8 cellular contexts compared by ENCODE assay signal in the genomic region with DNA sequence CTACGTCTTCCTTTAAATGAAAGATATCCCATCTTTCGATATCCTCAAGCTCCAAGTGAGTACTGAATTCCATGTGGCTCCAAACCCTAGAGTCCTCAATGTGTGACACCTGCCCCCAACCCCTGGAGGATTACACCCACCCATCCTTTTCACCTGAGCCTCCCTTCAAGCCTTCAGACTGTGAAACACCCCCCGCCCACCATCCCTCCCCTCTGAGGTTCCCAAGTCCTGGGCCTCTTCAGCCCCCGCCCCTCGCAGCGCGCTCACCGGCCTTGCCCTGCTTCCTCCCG. TPM values are rescaled to one million over a fixed set of nuclear protein-coding genes. Genes with fewer than 3 reads are reported as not detected.
DNase-seq lines count a peak whose midpoint lies in the region; ATAC-seq and TF ChIP-seq lines count a peak whose summit lies in the region.

No MANE protein-coding gene starts in this region.

- H3K27ac Mint-ChIP-seq in MCF 10A (ENCODE audit: low read depth, unreplicated experiment): peak overlapping the region; percentile 33

- H3K9me3 ChIP-seq in BE2C (no peaks in the 10 kb centered on the region), muscle layer of colon (ENCODE audit: low read length) (no peaks in the 10 kb centered on the region), upper lobe of right lung (no peaks in the 10 kb centered on the region)

- peaks cover 30% of the 10 kb centered on the region for H3K36me3 ChIP-seq in BE2C
- H3K36me3 ChIP-seq in muscle layer of colon (ENCODE audit: insufficient read depth, low read length): peaks cover 53% of the 10 kb centered on the region
- peaks cover 41% of the 10 kb centered on the region for H3K36me3 ChIP-seq in upper lobe of right lung

- DNase-seq in BE2C (no peak), LNCaP clone FGC (ENCODE audit: low read depth) (no peak), MCF 10A (ENCODE audit: unreplicated experiment) (no peak), upper lobe of right lung (no peak), cerebellar cortex (ENCODE audit: low spot score) (no peak), NCI-H2029 (lab: John Stamatoyannopoulos, UW) (no peak)

- CTCF ChIA-PET in MCF 10A (lab: Yijun Ruan, JAX): interaction anchor here (0.6 to 3.0 kb wide), 30 partner anchors 8 to 357 kb away, joined by 3 to 34 read pairs (median 4); a partner anchor contains a TSS

- no peaks in the 10 kb centered on the region for H3K27me3 Mint-ChIP-seq in MCF 10A (ENCODE audit: insufficient read depth, unreplicated experiment)

- BruUV-seq in MCF 10A (replicated peaks; lab: Mats Ljungman, UMichigan): no TSS peak

- H3K27me3 ChIP-seq in BE2C: no peaks in the 10 kb centered on the region
- no peaks in the 10 kb centered on the region for H3K27me3 ChIP-seq in muscle layer of colon (ENCODE audit: control insufficient read depth in 1 of 2, insufficient read depth in 2 of 2, low read length in 2 of 2)
- no peaks in the 10 kb centered on the region for H3K27me3 ChIP-seq in upper lobe of right lung

- no peak for TF ChIP-seq CTCF in BE2C (IDR thresholded peaks at IDR 0.05; ENCODE audit: low read depth, low read length)
- TF ChIP-seq CTCF in LNCaP clone FGC (IDR thresholded peaks at IDR 0.05; ENCODE audit: control insufficient read depth, extremely low read depth, insufficient read depth): no peak
- TF ChIP-seq CTCF in MCF 10A (IDR thresholded peaks at IDR 0.05; ENCODE audit: unreplicated experiment): no peak
- no peak for TF ChIP-seq CTCF in upper lobe of right lung (IDR thresholded peaks at IDR 0.05)

- H3K9me3 Mint-ChIP-seq in MCF 10A (ENCODE audit: unreplicated experiment): no peaks in the 10 kb centered on the region

- peak overlapping the region; percentile 76 for H3K9ac ChIP-seq in muscle layer of colon (ENCODE audit: low read length)

- peaks cover 44% of the 10 kb centered on the region for H3K4me1 Mint-ChIP-seq in MCF 10A (ENCODE audit: insufficient read depth, unreplicated experiment)

- ATAC-seq in upper lobe of right lung: no peak
- ATAC-seq in HG03439 (IDR thresholded peaks at IDR 0.05; ENCODE audit: unreplicated experiment): no peak

- H3K4me3 Mint-ChIP-seq in MCF 10A (ENCODE audit: unreplicated experiment): peak overlapping the region; percentile 73

- H3K4me1 ChIP-seq in BE2C (peaks cover 3% of the 10 kb centered on the region), muscle layer of colon (ENCODE audit: insufficient read depth, low read length) (peaks cover 32% of the 10 kb centered on the region), upper lobe of right lung (peaks cover 29% of the 10 kb centered on the region)

- POLR2A ChIA-PET in MCF 10A (lab: Yijun Ruan, JAX): interaction anchor here (0.6 to 39.6 kb wide), 23 partner anchors 10 to 739 kb away, joined by 3 to 1917 read pairs (median 4); a partner anchor contains a TSS

- intact Hi-C loops in MCF 10A (cut with micrococcal nuclease) (no loop called here), upper lobe of right lung (cut with DNase I) (no loop called here)

- peaks cover 65% of the 10 kb centered on the region for H3K36me3 Mint-ChIP-seq in MCF 10A (ENCODE audit: insufficient read depth, unreplicated experiment)

- H3K27ac ChIP-seq in muscle layer of colon (ENCODE audit: low read depth, low read length) (peak overlapping the region; percentile 80), upper lobe of right lung (peak overlapping the region; percentile 98)

- H3K4me3 ChIP-seq in BE2C (ENCODE audit: low read depth, low read length): peak overlapping the region; percentile 83
- peak overlapping the region; percentile 67 for H3K4me3 ChIP-seq in LNCaP clone FGC (ENCODE audit: low read depth, low read length)
- H3K4me3 ChIP-seq in muscle layer of colon (ENCODE audit: low read depth in 1 of 2, low read length in 2 of 2): peak overlapping the region; percentile 63 to 67
- peak overlapping the region; percentile 90 for H3K4me3 ChIP-seq in upper lobe of right lung

RNA-seq across cellular contexts. Expression of a gene that starts 0.4 kb away (rescaled TPM):
- 57.8 TPM for polyA plus RNA-seq in BE2C (2012; ENCODE audit: insufficient read depth, insufficient read length, low read depth)
- total RNA-seq in MCF 10A (2022) (32.1 and 35.9 TPM in 2 replicates), upper lobe of right lung (27.0 TPM)

RNA-seq across cellular contexts. Expression of a gene that starts 5.3 kb away (rescaled TPM):
- 5.8 TPM for polyA plus RNA-seq in BE2C (2012; ENCODE audit: insufficient read depth, insufficient read length, low read depth)
- 11.3 TPM in 2 replicates for total RNA-seq in MCF 10A (2022)
- 75.7 TPM for total RNA-seq in upper lobe of right lung

RNA-seq across cellular contexts. Expression of a gene that starts 9.4 kb away (rescaled TPM):
- polyA plus RNA-seq in BE2C (2012; ENCODE audit: insufficient read depth, insufficient read length, low read depth): 263 TPM
- 667 and 885 TPM in 2 replicates for total RNA-seq in MCF 10A (2022)
- total RNA-seq in upper lobe of right lung: 120 TPM

RNA-seq across cellular contexts. Expression of a gene that starts 13.3 kb away (rescaled TPM):
- 129 TPM for polyA plus RNA-seq in BE2C (2012; ENCODE audit: insufficient read depth, insufficient read length, low read depth)
- total RNA-seq in MCF 10A (2022) (285 and 289 TPM in 2 replicates), upper lobe of right lung (27.0 TPM)

RNA-seq across cellular contexts. Expression of a gene that starts 22.0 kb away (rescaled TPM):
- 183 TPM for polyA plus RNA-seq in BE2C (2012; ENCODE audit: insufficient read depth, insufficient read length, low read depth)
- total RNA-seq in MCF 10A (2022) (65.4 and 91.1 TPM in 2 replicates), upper lobe of right lung (29.0 TPM)
